2 cellular contexts compared by ENCODE assay signal in the genomic region with DNA sequence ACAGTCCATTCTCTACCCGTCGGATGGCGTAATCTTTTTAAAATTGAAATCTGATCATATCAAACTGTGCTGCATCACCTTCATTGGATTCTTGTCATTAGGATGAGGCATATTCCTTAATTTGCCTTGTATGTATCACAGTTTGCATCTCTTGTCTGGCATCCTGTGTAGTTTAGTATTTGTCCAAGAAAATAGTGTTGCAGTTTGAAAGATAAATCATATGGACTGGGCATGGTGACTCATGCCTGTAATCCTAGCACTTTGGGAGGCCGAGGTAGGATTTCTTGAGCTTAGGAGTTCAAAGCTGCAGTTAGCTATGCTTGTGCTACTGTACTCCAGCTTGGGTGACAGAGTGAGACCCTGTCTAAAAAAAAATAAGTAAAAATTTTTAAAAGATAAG.
TF ChIP-seq lines count a peak whose summit lies in the region.

No MANE protein-coding gene starts in this region.

TF ChIP-seq in HepG2, 621 proteins besides CTCF, POLR2A, EP300 and RAD21:
- TF ChIP-seq THYN1 (CRISPR knock-in tag; IDR thresholded peaks at IDR 0.05; ENCODE audit: borderline replicate concordance, low read depth) (no peak), FOSL2 (CRISPR knock-in tag; IDR thresholded peaks at IDR 0.05) (peak; percentile 28; the same call in 1 of the 2 replicates), JUNB (CRISPR knock-in tag; IDR thresholded peaks at IDR 0.05; ENCODE audit: borderline replicate concordance) (no peak), ZFP1 (CRISPR knock-in tag; IDR thresholded peaks at IDR 0.05) (no peak)
- TF ChIP-seq, protein P1, sequence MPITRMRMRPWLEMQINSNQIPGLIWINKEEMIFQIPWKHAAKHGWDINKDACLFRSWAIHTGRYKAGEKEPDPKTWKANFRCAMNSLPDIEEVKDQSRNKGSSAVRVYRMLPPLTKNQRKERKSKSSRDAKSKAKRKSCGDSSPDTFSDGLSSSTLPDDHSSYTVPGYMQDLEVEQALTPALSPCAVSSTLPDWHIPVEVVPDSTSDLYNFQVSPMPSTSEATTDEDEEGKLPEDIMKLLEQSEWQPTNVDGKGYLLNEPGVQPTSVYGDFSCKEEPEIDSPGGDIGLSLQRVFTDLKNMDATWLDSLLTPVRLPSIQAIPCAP (CRISPR knock-in tag; IDR thresholded peaks at IDR 0.05; ENCODE audit: low read depth) = no peak

TF ChIP-seq in SK-N-SH treated with all-trans-retinoic acid at 6 μM for 48 hours, 23 proteins besides CTCF, POLR2A, EP300 and RAD21:
- TF ChIP-seq SNAI2 (CRISPR knock-in tag; IDR thresholded peaks at IDR 0.05) (no peak), ESRRG (CRISPR knock-in tag; IDR thresholded peaks at IDR 0.05) (no peak), PPARA (CRISPR knock-in tag; IDR thresholded peaks at IDR 0.05; ENCODE audit: borderline replicate concordance) (no peak), ZFP30 (CRISPR knock-in tag; IDR thresholded peaks at IDR 0.05) (no peak), TCF4 (CRISPR knock-in tag; IDR thresholded peaks at IDR 0.05; ENCODE audit: borderline replicate concordance) (no peak), ARNTL (CRISPR knock-in tag; IDR thresholded peaks at IDR 0.05; ENCODE audit: borderline replicate concordance, low read depth) (no peak), TOX (CRISPR knock-in tag; IDR thresholded peaks at IDR 0.05; ENCODE audit: borderline replicate concordance) (no peak), ZC3H10 (CRISPR knock-in tag; IDR thresholded peaks at IDR 0.05) (no peak), CSDC2 (CRISPR knock-in tag; IDR thresholded peaks at IDR 0.05) (no peak), ISL1 (CRISPR knock-in tag; IDR thresholded peaks at IDR 0.05) (no peak), BACH2 (CRISPR knock-in tag; IDR thresholded peaks at IDR 0.05; ENCODE audit: borderline replicate concordance) (no peak), ZFP3 (CRISPR knock-in tag; IDR thresholded peaks at IDR 0.05) (no peak), ZNF8 (CRISPR knock-in tag; IDR thresholded peaks at IDR 0.05) (no peak), OSR1 (CRISPR knock-in tag; IDR thresholded peaks at IDR 0.05) (no peak), ZNF70 (CRISPR knock-in tag; IDR thresholded peaks at IDR 0.05) (no peak)
- TF ChIP-seq, protein P2, sequence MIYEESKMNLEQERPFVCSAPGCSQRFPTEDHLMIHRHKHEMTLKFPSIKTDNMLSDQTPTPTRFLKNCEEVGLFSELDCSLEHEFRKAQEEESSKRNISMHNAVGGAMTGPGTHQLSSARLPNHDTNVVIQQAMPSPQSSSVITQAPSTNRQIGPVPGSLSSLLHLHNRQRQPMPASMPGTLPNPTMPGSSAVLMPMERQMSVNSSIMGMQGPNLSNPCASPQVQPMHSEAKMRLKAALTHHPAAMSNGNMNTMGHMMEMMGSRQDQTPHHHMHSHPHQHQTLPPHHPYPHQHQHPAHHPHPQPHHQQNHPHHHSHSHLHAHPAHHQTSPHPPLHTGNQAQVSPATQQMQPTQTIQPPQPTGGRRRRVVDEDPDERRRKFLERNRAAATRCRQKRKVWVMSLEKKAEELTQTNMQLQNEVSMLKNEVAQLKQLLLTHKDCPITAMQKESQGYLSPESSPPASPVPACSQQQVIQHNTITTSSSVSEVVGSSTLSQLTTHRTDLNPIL (CRISPR knock-in tag; IDR thresholded peaks at IDR 0.05; ENCODE audit: low read depth) = no peak
- TF ChIP-seq, protein P3, sequence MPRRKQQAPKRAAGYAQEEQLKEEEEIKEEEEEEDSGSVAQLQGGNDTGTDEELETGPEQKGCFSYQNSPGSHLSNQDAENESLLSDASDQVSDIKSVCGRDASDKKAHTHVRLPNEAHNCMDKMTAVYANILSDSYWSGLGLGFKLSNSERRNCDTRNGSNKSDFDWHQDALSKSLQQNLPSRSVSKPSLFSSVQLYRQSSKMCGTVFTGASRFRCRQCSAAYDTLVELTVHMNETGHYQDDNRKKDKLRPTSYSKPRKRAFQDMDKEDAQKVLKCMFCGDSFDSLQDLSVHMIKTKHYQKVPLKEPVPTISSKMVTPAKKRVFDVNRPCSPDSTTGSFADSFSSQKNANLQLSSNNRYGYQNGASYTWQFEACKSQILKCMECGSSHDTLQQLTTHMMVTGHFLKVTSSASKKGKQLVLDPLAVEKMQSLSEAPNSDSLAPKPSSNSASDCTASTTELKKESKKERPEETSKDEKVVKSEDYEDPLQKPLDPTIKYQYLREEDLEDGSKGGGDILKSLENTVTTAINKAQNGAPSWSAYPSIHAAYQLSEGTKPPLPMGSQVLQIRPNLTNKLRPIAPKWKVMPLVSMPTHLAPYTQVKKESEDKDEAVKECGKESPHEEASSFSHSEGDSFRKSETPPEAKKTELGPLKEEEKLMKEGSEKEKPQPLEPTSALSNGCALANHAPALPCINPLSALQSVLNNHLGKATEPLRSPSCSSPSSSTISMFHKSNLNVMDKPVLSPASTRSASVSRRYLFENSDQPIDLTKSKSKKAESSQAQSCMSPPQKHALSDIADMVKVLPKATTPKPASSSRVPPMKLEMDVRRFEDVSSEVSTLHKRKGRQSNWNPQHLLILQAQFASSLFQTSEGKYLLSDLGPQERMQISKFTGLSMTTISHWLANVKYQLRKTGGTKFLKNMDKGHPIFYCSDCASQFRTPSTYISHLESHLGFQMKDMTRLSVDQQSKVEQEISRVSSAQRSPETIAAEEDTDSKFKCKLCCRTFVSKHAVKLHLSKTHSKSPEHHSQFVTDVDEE (CRISPR knock-in tag; IDR thresholded peaks at IDR 0.05) = no peak
- TF ChIP-seq, protein P4, sequence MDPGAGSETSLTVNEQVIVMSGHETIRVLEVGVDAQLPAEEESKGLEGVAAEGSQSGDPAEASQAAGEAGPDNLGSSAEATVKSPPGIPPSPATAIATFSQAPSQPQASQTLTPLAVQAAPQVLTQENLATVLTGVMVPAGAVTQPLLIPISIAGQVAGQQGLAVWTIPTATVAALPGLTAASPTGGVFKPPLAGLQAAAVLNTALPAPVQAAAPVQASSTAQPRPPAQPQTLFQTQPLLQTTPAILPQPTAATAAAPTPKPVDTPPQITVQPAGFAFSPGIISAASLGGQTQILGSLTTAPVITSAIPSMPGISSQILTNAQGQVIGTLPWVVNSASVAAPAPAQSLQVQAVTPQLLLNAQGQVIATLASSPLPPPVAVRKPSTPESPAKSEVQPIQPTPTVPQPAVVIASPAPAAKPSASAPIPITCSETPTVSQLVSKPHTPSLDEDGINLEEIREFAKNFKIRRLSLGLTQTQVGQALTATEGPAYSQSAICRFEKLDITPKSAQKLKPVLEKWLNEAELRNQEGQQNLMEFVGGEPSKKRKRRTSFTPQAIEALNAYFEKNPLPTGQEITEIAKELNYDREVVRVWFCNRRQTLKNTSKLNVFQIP (CRISPR knock-in tag; IDR thresholded peaks at IDR 0.05; ENCODE audit: borderline replicate concordance, low read depth) = no peak
- TF ChIP-seq, protein P5, sequence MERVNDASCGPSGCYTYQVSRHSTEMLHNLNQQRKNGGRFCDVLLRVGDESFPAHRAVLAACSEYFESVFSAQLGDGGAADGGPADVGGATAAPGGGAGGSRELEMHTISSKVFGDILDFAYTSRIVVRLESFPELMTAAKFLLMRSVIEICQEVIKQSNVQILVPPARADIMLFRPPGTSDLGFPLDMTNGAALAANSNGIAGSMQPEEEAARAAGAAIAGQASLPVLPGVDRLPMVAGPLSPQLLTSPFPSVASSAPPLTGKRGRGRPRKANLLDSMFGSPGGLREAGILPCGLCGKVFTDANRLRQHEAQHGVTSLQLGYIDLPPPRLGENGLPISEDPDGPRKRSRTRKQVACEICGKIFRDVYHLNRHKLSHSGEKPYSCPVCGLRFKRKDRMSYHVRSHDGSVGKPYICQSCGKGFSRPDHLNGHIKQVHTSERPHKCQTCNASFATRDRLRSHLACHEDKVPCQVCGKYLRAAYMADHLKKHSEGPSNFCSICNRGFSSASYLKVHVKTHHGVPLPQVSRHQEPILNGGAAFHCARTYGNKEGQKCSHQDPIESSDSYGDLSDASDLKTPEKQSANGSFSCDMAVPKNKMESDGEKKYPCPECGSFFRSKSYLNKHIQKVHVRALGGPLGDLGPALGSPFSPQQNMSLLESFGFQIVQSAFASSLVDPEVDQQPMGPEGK (CRISPR knock-in tag; IDR thresholded peaks at IDR 0.05; ENCODE audit: borderline replicate concordance) = no peak
- TF ChIP-seq, protein P6, sequence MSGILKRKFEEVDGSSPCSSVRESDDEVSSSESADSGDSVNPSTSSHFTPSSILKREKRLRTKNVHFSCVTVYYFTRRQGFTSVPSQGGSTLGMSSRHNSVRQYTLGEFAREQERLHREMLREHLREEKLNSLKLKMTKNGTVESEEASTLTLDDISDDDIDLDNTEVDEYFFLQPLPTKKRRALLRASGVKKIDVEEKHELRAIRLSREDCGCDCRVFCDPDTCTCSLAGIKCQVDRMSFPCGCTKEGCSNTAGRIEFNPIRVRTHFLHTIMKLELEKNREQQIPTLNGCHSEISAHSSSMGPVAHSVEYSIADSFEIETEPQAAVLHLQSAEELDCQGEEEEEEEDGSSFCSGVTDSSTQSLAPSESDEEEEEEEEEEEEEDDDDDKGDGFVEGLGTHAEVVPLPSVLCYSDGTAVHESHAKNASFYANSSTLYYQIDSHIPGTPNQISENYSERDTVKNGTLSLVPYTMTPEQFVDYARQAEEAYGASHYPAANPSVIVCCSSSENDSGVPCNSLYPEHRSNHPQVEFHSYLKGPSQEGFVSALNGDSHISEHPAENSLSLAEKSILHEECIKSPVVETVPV (CRISPR knock-in tag; IDR thresholded peaks at IDR 0.05) = no peak
